ENCODE assay signal across 1 cellular context in genomic region chr14:64891173-64891838, GRCh38.
TF ChIP-seq lines count a peak whose summit lies in the region.

No MANE protein-coding gene starts in this region.

TF ChIP-seq in HepG2, 621 proteins besides CTCF, POLR2A, EP300 and RAD21:
- TF ChIP-seq MAFK (conservative IDR thresholded peaks at IDR 0.05 in 1 of 2, IDR thresholded peaks at IDR 0.05 in 1 of 2; ENCODE audit: low read length in 2 of 2) (peak; percentile 5 to 54; a peak in 2 of 4 replicates), KDM6A (CRISPR knock-in tag; IDR thresholded peaks at IDR 0.05; ENCODE audit: low read depth) (no peak), PRDM15 (CRISPR knock-in tag; IDR thresholded peaks at IDR 0.05) (no peak), ZNF570 (CRISPR knock-in tag; IDR thresholded peaks at IDR 0.05; ENCODE audit: borderline replicate concordance) (no peak), MAX (IDR thresholded peaks at IDR 0.05) (no peak), TFDP1 (CRISPR knock-in tag; IDR thresholded peaks at IDR 0.05; ENCODE audit: borderline replicate concordance) (no peak)
TF ChIP-seq in HepG2: peak in this region for 1.
